17 cellular contexts compared by ENCODE assay signal in the genomic region with DNA sequence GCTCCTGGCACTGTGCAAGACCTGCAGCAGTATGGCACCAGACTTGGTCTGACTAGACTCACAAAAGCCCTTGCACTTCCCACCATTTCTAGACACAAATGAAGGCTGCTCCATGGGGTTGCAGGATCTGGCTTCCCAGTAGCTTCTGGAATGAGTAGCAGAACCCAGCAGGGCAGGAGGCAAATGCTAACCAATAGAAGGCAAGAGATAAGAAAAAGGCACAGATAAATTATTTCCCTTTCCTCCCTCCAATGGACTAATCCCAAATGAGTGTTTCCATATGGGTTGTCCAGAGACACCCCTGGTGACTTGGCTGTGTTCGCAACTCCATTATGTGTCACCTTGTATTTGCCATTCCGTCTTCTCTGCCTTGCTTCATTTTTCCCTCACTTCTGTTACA.
"Had no signal": no experiment of that assay in that cellular context is flagged by ENCODE, and none has a peak within 500 bp of the region (broad histone marks: within the 10 kb centered on the region; RNA-seq: fewer than 3 reads in every experiment).

No MANE protein-coding gene starts in this region.

- H3K36me3 ChIP-seq: breast epithelium, esophagus squamous epithelium, lower lobe of right lung, right lobe of liver, spleen had no signal

- H3K9me3 ChIP-seq: breast epithelium, esophagus squamous epithelium, lower lobe of right lung, right lobe of liver, spleen had no signal

- H3K27ac ChIP-seq: breast epithelium, esophagus squamous epithelium, lower lobe of right lung, right lobe of liver, spleen had no signal

- H3K27me3 ChIP-seq: breast epithelium, esophagus squamous epithelium, right lobe of liver, spleen had no signal

- H3K4me3 ChIP-seq: breast epithelium, esophagus squamous epithelium, lower lobe of right lung, right lobe of liver, spleen had no signal

- ATAC-seq: activated CD4-positive, alpha-beta T cell treated with anti-CD3 and anti-CD28 coated beads for 36 hours; activated CD8-positive, alpha-beta T cell treated with anti-CD3 and anti-CD28 coated beads for 36 hours; activated T-cell treated with anti-CD3 and anti-CD28 coated beads, Interleukin-2, amount 50 U/mL, for 72 hours; naive thymus-derived CD4-positive, alpha-beta T cell; right lobe of liver; stimulated activated memory B cell treated with anti-CD40 and anti-IgM and Interleukin-4, amounts not matched to agents 10 μg/mL and 1 μg/mL and 100 μg/mL, for 72 hours had no signal

- H3K4me1 ChIP-seq: breast epithelium, esophagus squamous epithelium, lower lobe of right lung, right lobe of liver, spleen had no signal

- DNase-seq: activated CD4-positive, alpha-beta T cell treated with anti-CD3 and anti-CD28 coated beads for 36 hours; activated CD8-positive, alpha-beta memory T cell treated with anti-CD3 and anti-CD28 coated beads, Interleukin-2, amount 50 U/mL, for 4 hours; activated CD8-positive, alpha-beta T cell treated with anti-CD3 and anti-CD28 coated beads for 36 hours; activated gamma-delta T cell treated with Interleukin-2 at 50 U/mL for 16 hours; activated naive CD8-positive, alpha-beta T cell treated with anti-CD3 and anti-CD28 coated beads, Interleukin-2, amount 10 ng/mL, durations not matched to agents 7 days and 5 days; activated T-cell treated with anti-CD3 and anti-CD28 coated beads, Interleukin-2, amount 50 U/mL, for 72 hours; esophagus squamous epithelium; foreskin fibroblast; lower lobe of right lung; naive thymus-derived CD4-positive, alpha-beta T cell; right lobe of liver; spleen; stimulated activated CD4-positive, alpha-beta T cell treated with anti-CD3 and anti-CD28 coated beads, Interleukin-1b, Interleukin-23, amount 100 ng/mL, for 48 hours; T1000; trophoblast cell had no signal
